10 cellular contexts compared by ENCODE assay signal in the genomic region with DNA sequence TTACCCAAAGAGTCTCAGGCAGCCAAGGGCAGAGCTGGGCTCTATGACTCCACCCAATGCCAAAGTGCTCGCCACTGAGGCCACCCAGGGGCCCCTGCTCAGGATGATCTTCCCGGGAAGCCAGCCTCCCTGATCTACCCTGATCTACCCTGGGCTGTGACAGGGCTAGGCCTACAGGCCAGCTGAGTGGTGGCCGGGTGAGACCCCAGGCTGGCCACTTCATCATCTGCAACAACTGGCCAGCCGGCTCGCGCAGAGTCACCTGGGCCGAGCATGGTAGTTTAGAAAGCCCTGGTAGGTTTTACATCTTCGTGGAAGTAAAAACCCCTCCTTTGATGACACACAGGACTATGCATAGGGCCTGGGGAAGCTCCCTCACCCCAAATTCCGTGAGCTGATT.
"Had no signal": no experiment of that assay in that cellular context is flagged by ENCODE, and none has a peak within 500 bp of the region (broad histone marks: within the 10 kb centered on the region; RNA-seq: fewer than 3 reads in every experiment).

No MANE protein-coding gene starts in this region.

- H3K9ac ChIP-seq: GM23248 had no signal

- H3K27ac ChIP-seq: GM23248, HL-60 had no signal

- ATAC-seq: HCT116, HepG2 had no signal

- H3K4me1 ChIP-seq: HAP-1 had no signal

- DNase-seq: GM23248, GOT3, H7, HFFc6, KBM-7 had no signal

- H3K36me3 ChIP-seq: HAP-1 had no signal

- H3K4me3 Mint-ChIP-seq: HFFc6 had no signal

- H3K36me3 Mint-ChIP-seq: IgD-negative memory B cell had no signal

- H3K27ac Mint-ChIP-seq: HFFc6 had no signal

- H3K9me3 Mint-ChIP-seq: IgD-negative memory B cell had no signal

- H3K9me3 ChIP-seq: HAP-1 had no signal

- H3K4me3 ChIP-seq: GM23248, HAP-1 had no signal

- H2AFZ ChIP-seq: GM23248 had no signal
